8 cellular contexts compared by ENCODE assay signal in the genomic region with DNA sequence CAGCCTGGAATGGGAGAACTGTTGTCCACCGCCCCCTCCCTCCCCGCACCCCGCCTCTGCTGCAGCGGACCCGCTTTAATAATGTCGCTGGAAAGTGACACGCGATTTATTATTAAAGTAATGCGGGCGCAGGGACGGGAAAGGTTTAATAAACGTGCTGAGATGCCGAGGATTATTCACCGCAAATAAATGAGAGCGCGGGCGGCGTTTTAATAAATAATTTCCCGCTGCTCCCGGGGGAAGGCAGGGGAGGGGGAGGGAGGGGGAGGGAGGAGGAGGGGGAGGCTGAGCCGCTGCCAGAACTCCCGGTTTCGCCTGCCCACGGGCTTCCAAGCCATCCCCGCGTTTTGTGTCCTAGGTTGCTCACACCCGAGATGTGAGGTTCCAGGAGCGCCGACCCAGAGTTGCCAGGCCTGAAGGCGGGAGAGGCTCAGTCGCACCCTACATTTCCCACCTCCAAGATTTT. TPM values are rescaled to one million over a fixed set of nuclear protein-coding genes. Genes with fewer than 3 reads are reported as not detected.
DNase-seq lines count a peak whose midpoint lies in the region; ATAC-seq, FAIRE-seq and TF ChIP-seq lines count a peak whose summit lies in the region.

No MANE protein-coding gene starts in this region.

- H3K27me3 ChIP-seq in esophagus squamous epithelium = peaks cover 0 to 59% (median 0%) of the 10 kb centered on the region in 4 donors
- no peaks in the 10 kb centered on the region for H3K27me3 ChIP-seq in pancreas

- DNase-seq in GM12865 (ENCODE audit: low read depth) (no peak), RCC 7860 (ENCODE audit: low spot score) (peak; percentile 14), esophagus squamous epithelium (lab: John Stamatoyannopoulos, UW) (no peak), pancreas (peak in 1 of 6 donors; percentile 37), H54 (ENCODE audit: insufficient read length, low spot score) (no peak), NCI-H187 (lab: John Stamatoyannopoulos, UW) (no peak), superior temporal gyrus (ENCODE audit: extremely low spot score) (no peak)

- no peaks in the 10 kb centered on the region for H3K36me3 ChIP-seq in esophagus squamous epithelium
- no peaks in the 10 kb centered on the region for H3K36me3 ChIP-seq in pancreas

- H3K4me1 ChIP-seq in esophagus squamous epithelium (peaks cover 34 to 49% (median 38%) of the 10 kb centered on the region in 3 donors), pancreas (peaks cover 4 to 11% (median 6%) of the 10 kb centered on the region in 3 donors)

- H3K27ac ChIP-seq in esophagus squamous epithelium (peak overlapping the region; percentile 45 to 79 (median 76)), pancreas (no peak overlapping the region)

- TF ChIP-seq CTCF in GM12865 (IDR thresholded peaks at IDR 0.05; ENCODE audit: insufficient read depth, low read depth, low read length, missing control alignments) (no peak), esophagus squamous epithelium (IDR thresholded peaks at IDR 0.05) (no peak), pancreas (IDR thresholded peaks at IDR 0.05) (no peak)

- H3K4me3 ChIP-seq in GM12865 (ENCODE audit: low read depth, low read length) = peak overlapping the region; percentile 74
- peak overlapping the region; percentile 40 to 75 (median 52) for H3K4me3 ChIP-seq in esophagus squamous epithelium
- peak overlapping the region; percentile 34 to 62 (median 46) for H3K4me3 ChIP-seq in pancreas

- 1 to 2% methylated on average over 16 to 25 of the region's 31 CpGs for WGBS in esophagus squamous epithelium, 2 donors
- 1% methylated on average over 30 to 31 of the region's 31 CpGs for WGBS in pancreas, 2 donors

- TF ChIP-seq POLR2A in esophagus squamous epithelium (IDR thresholded peaks at IDR 0.05) (no peak), H54 (IDR thresholded peaks at IDR 0.05; ENCODE audit: low read depth, low read length) (no peak)

- intact Hi-C loops in esophagus squamous epithelium (cut with DNase I) (no loop called here), pancreas (cut with DNase I) (no loop called here)

- no peak for FAIRE-seq in RCC 7860 (lab: Jason Lieb, UNC)
- FAIRE-seq in pancreas (lab: Jason Lieb, UNC) = no peak
- FAIRE-seq in H54 (lab: Jason Lieb, UNC) = no peak

- H3K9me3 ChIP-seq in esophagus squamous epithelium (no peaks in the 10 kb centered on the region), pancreas (no peaks in the 10 kb centered on the region)

- peak; percentile 21 to 29 (median 26) for ATAC-seq in pancreas
- no peak for ATAC-seq in HG02970 (IDR thresholded peaks at IDR 0.05; ENCODE audit: low FRiP score, unreplicated experiment)

RNA-seq across cellular contexts. Expression of a gene that starts 5.1 kb away (rescaled TPM):
- total RNA-seq in esophagus squamous epithelium (1 to 10 TPM in 2 of 4 donors, under 1 TPM in 1, not detected in 1; 0.47 to 1.4 (median 1.1) TPM), pancreas (1 to 10 TPM in 2 of 6 donors, under 1 TPM in 4; 0.19 to 1.5 (median 0.67) TPM)
- polyA plus RNA-seq in pancreas = 1 to 10 TPM; 1.3 to 1.6 TPM

RNA-seq across cellular contexts. Expression of a gene that starts 35.9 kb away (rescaled TPM):
- total RNA-seq in esophagus squamous epithelium = 10 to 100 TPM in 2 of 4 donors, 1 to 10 TPM in 2; 3.9 to 30.7 (median 9.4) TPM
- total RNA-seq in pancreas = 10 to 100 TPM in 5 of 6 donors, 1 to 10 TPM in 1; 8.2 to 33.5 (median 13.8) TPM
- 10 to 100 TPM; 19.2 to 19.3 TPM for polyA plus RNA-seq in pancreas

RNA-seq across cellular contexts. Expression of a gene that starts 36.0 kb away (rescaled TPM):
- total RNA-seq in esophagus squamous epithelium = under 1 TPM in 3 of 4 donors, not detected in 1; 0.19 to 0.29 (median 0.26) TPM
- total RNA-seq in pancreas = under 1 TPM; 0.18 to 0.49 (median 0.27) TPM
- polyA plus RNA-seq in pancreas = under 1 TPM; 0.89 to 0.99 TPM

Comparison
In these comparisons a context has a peak if more than half of its experiments do, and no peak if none do; other contexts are left out.
1. H3K27ac ChIP-seq: peak in esophagus squamous epithelium (4 of 4); none in pancreas (0 of 4).
2. Peak in every context shown above with its lines, with median percentiles within 50 percentile points of each other: H3K4me3 ChIP-seq.